In genomic region chr10:86888585-86889381, GRCh38 we compare ENCODE assay signal across 8 cellular contexts.
DNase-seq lines count a peak whose midpoint lies in the region; ATAC-seq and TF ChIP-seq lines count a peak whose summit lies in the region.

No MANE protein-coding gene starts in this region.

- no peak for TF ChIP-seq POLR2A in breast epithelium (IDR thresholded peaks at IDR 0.05)

- peaks cover 1% of the 10 kb centered on the region for H3K36me3 ChIP-seq in breast epithelium
- H3K36me3 ChIP-seq in HAP-1 (replicated peaks) = peaks cover 11% of the 10 kb centered on the region

- in situ Hi-C loops in G401 (cut with HindIII; ENCODE audit: low sequenced_read_pairs) = no loop called here
- in situ Hi-C loops in HAP-1 (cut with MboI; ENCODE audit: low sequenced_read_pairs) = no loop called here

- no peaks in the 10 kb centered on the region for H3K27me3 Mint-ChIP-seq in MCF 10A (ENCODE audit: insufficient read depth, unreplicated experiment)

- peak; percentile 13 for DNase-seq in MCF 10A (ENCODE audit: unreplicated experiment)
- no peak for DNase-seq in breast epithelium (ENCODE audit: low spot score in 2 of 2)
- peak; percentile 55 to 75 for DNase-seq in foreskin fibroblast
- DNase-seq in G401 (ENCODE audit: low spot score) = no peak
- DNase-seq in HAP-1 (ENCODE audit: low spot score in 2 of 2) = no peak
- no peak for DNase-seq in SHP77 (lab: John Stamatoyannopoulos, UW)

- H3K9me3 ChIP-seq in breast epithelium (no peaks in the 10 kb centered on the region), HAP-1 (no peaks in the 10 kb centered on the region)

- intact Hi-C loops in MCF 10A (cut with micrococcal nuclease) (no loop called here), breast epithelium (cut with DNase I; ENCODE audit: low total_unique reads) (no loop called here)

- peak; percentile 97 for ATAC-seq in HG02973 (IDR thresholded peaks at IDR 0.05; ENCODE audit: unreplicated experiment)

- H3K36me3 Mint-ChIP-seq in MCF 10A (ENCODE audit: insufficient read depth, unreplicated experiment) = peaks cover 27% of the 10 kb centered on the region

- CTCF ChIA-PET in MCF 10A (lab: Yijun Ruan, JAX) = interaction anchor here (0.7 to 1.0 kb wide), 3 partner anchors 10 to 173 kb away, joined by 3 to 8 read pairs (median 4); no protein-coding TSS in a partner anchor

- no peak overlapping the region for H3K27ac ChIP-seq in breast epithelium

- H3K27ac Mint-ChIP-seq in MCF 10A (ENCODE audit: low read depth, unreplicated experiment) = no peak overlapping the region

- no peaks in the 10 kb centered on the region for H3K27me3 ChIP-seq in breast epithelium
- H3K27me3 ChIP-seq in HAP-1 (ENCODE audit: low read depth) = no peaks in the 10 kb centered on the region

- H3K4me1 Mint-ChIP-seq in MCF 10A (ENCODE audit: insufficient read depth, unreplicated experiment) = no peaks in the 10 kb centered on the region

- H3K4me3 ChIP-seq in breast epithelium = no peak overlapping the region
- no peak overlapping the region for H3K4me3 ChIP-seq in foreskin fibroblast (ENCODE audit: low read depth in 1 of 2, low read length in 2 of 2)
- no peak overlapping the region for H3K4me3 ChIP-seq in HAP-1

- no peaks in the 10 kb centered on the region for H3K9me3 Mint-ChIP-seq in MCF 10A (ENCODE audit: unreplicated experiment)

- no peak for TF ChIP-seq CTCF in MCF 10A (IDR thresholded peaks at IDR 0.05; ENCODE audit: unreplicated experiment)
- no peak for TF ChIP-seq CTCF in breast epithelium (IDR thresholded peaks at IDR 0.05)
- TF ChIP-seq CTCF in foreskin fibroblast (IDR thresholded peaks at IDR 0.05; ENCODE audit: low read depth, low read length) = no peak

- no TSS peak for BruUV-seq in MCF 10A (replicated peaks; lab: Mats Ljungman, UMichigan)

- no peaks in the 10 kb centered on the region for H3K4me1 ChIP-seq in breast epithelium
- peaks cover 28% of the 10 kb centered on the region for H3K4me1 ChIP-seq in HAP-1

- no peak overlapping the region for H3K4me3 Mint-ChIP-seq in MCF 10A (ENCODE audit: unreplicated experiment)

- POLR2A ChIA-PET in MCF 10A (lab: Yijun Ruan, JAX) = interaction anchor here (1.1 to 1.2 kb wide), 3 partner anchors 11 to 131 kb away, joined by 3 to 6 read pairs (median 6); no protein-coding TSS in a partner anchor

TF ChIP-seq in PFSK-1, 5 proteins besides CTCF, POLR2A, EP300 and RAD21:
- TF ChIP-seq FOXP2 (optimal IDR thresholded peaks at IDR 0.05; ENCODE audit: borderline replicate concordance, extremely low read depth, extremely low read length, insufficient read depth) (no peak), TAF1 (IDR thresholded peaks at IDR 0.05; ENCODE audit: borderline replicate concordance, insufficient read depth, low read length) (peak; percentile 26; the same call in 1 of the 2 replicates), REST (IDR thresholded peaks at IDR 0.05; ENCODE audit: insufficient read depth in 1 of 2, low read depth in 2 of 2, low read length in 2 of 2) (no peak)

Comparison
In these comparisons a context has a peak if more than half of its experiments do, and no peak if none do; other contexts are left out.
1. DNase-seq: peak in MCF 10A (single experiment) and foreskin fibroblast (2 of 2); none in breast epithelium (0 of 2), G401 (single experiment), HAP-1 (0 of 2) and SHP77 (0 of 2).